ENCODE assay signal across 8 cellular contexts in the genomic region with DNA sequence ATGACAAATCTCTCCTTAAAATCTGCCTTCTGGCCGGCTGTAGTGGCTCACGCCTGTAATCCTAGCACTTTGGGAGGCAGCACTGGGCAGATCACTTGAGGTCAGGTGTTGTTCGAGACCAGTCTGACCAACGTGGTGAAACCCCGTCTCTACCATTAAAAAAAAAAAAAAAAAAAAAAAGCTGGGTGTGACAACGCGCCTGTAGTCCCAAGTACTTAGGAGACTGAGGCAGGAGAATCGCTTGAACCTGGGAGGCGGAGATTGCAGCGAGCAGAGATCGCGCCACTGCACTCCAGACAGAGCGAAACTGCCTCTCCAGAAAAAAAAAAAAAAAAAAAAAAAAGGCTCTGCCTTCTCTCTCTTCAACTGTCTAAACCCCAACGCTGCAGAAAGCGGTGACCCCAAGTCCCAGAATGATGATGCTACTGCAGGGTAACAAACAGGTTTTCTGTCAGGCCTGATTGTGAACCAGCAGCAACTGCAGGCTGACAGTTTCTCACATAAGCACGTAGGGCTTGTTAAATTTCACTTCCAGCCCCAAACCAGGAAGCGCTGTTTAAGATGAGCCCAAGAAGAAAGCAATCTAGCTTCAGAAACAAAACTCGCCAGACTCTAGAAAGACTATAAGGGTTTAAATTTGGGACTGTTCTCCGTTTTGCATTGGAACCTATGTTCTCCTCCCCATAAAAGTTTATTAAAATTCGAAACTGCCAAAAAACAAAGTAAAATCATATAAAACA. TPM values are rescaled to one million over a fixed set of nuclear protein-coding genes. Genes with fewer than 3 reads are reported as not detected.
DNase-seq lines count a peak whose midpoint lies in the region; ATAC-seq and TF ChIP-seq lines count a peak whose summit lies in the region.

No MANE protein-coding gene starts in this region.

- H3K4me3 Mint-ChIP-seq in dendritic cell treated with granulocyte-macrophage colony-stimulating factor and Interleukin-4, amounts not matched to agents 40 ng/mL and 50 ng/mL, for 4 days = peak overlapping the region; percentile 88
- H3K4me3 Mint-ChIP-seq in stimulated activated naive CD8-positive, alpha-beta T cell treated with anti-CD3 and anti-CD28 coated beads, Interleukin-15, Interleukin-2, amounts not matched to agents 100 ng/mL and 50 ng/mL, for 24 hours = peak overlapping the region; percentile 95

- H3K27ac ChIP-seq in VCaP = peak overlapping the region; percentile 93

- ATAC-seq in GM19043 (IDR thresholded peaks at IDR 0.05; ENCODE audit: low read depth, unreplicated experiment) = peak; percentile 21

- TF ChIP-seq CTCF in VCaP (conservative IDR thresholded peaks at IDR 0.05) = no peak

- H3K4me1 Mint-ChIP-seq in dendritic cell treated with granulocyte-macrophage colony-stimulating factor and Interleukin-4, amounts not matched to agents 40 ng/mL and 50 ng/mL, for 4 days (ENCODE audit: low read depth) = peaks cover 49% of the 10 kb centered on the region
- peaks cover 51% of the 10 kb centered on the region for H3K4me1 Mint-ChIP-seq in stimulated activated naive CD8-positive, alpha-beta T cell treated with anti-CD3 and anti-CD28 coated beads, Interleukin-15, Interleukin-2, amounts not matched to agents 100 ng/mL and 50 ng/mL, for 24 hours (ENCODE audit: low read depth)

- peak overlapping the region; percentile 97 for H3K27ac Mint-ChIP-seq in dendritic cell treated with granulocyte-macrophage colony-stimulating factor and Interleukin-4, amounts not matched to agents 40 ng/mL and 50 ng/mL, for 4 days
- H3K27ac Mint-ChIP-seq in stimulated activated naive CD8-positive, alpha-beta T cell treated with anti-CD3 and anti-CD28 coated beads, Interleukin-15, Interleukin-2, amounts not matched to agents 100 ng/mL and 50 ng/mL, for 24 hours = peak overlapping the region; percentile 97

- peaks cover 25% of the 10 kb centered on the region for H3K36me3 Mint-ChIP-seq in dendritic cell treated with granulocyte-macrophage colony-stimulating factor and Interleukin-4, amounts not matched to agents 40 ng/mL and 50 ng/mL, for 4 days (ENCODE audit: low read depth)
- H3K36me3 Mint-ChIP-seq in stimulated activated naive CD8-positive, alpha-beta T cell treated with anti-CD3 and anti-CD28 coated beads, Interleukin-15, Interleukin-2, amounts not matched to agents 100 ng/mL and 50 ng/mL, for 24 hours (ENCODE audit: low read depth) = no peaks in the 10 kb centered on the region

- H3K9me3 Mint-ChIP-seq in dendritic cell treated with granulocyte-macrophage colony-stimulating factor and Interleukin-4, amounts not matched to agents 40 ng/mL and 50 ng/mL, for 4 days = no peaks in the 10 kb centered on the region
- H3K9me3 Mint-ChIP-seq in stimulated activated naive CD8-positive, alpha-beta T cell treated with anti-CD3 and anti-CD28 coated beads, Interleukin-15, Interleukin-2, amounts not matched to agents 100 ng/mL and 50 ng/mL, for 24 hours = no peaks in the 10 kb centered on the region

- DNase-seq in AG08395 (ENCODE audit: low spot score) (peak; percentile 10), HT-29 (ENCODE audit: low spot score) (peak; percentile 50), lung microvascular endothelial cell (ENCODE audit: low read depth in 2 of 2) (peak; percentile 32 to 59), NCI-H146 (lab: John Stamatoyannopoulos, UW) (no peak)

- intact Hi-C loops in dendritic cell treated with granulocyte-macrophage colony-stimulating factor and Interleukin-4, amounts not matched to agents 40 ng/mL and 50 ng/mL, for 4 days (cut with micrococcal nuclease) = no loop called here

- H3K27me3 Mint-ChIP-seq in dendritic cell treated with granulocyte-macrophage colony-stimulating factor and Interleukin-4, amounts not matched to agents 40 ng/mL and 50 ng/mL, for 4 days = no peaks in the 10 kb centered on the region
- H3K27me3 Mint-ChIP-seq in stimulated activated naive CD8-positive, alpha-beta T cell treated with anti-CD3 and anti-CD28 coated beads, Interleukin-15, Interleukin-2, amounts not matched to agents 100 ng/mL and 50 ng/mL, for 24 hours = peaks cover 25% of the 10 kb centered on the region

RNA-seq across cellular contexts. Expression of a gene that starts 0.9 kb away (rescaled TPM):
- 35.6 and 37.2 TPM in 2 replicates for total RNA-seq in HT-29 (2014; rRNA removed; shearing (Covaris generic))
- total RNA-seq in lung microvascular endothelial cell = 72.2 and 78.7 TPM in 2 replicates
